12 cellular contexts compared by ENCODE assay signal in genomic region chr10:546451-546850, GRCh38.
"Had no signal": no experiment of that assay in that cellular context is flagged by ENCODE, and none has a peak within 500 bp of the region (broad histone marks: within the 10 kb centered on the region; RNA-seq: fewer than 3 reads in every experiment).

No MANE protein-coding gene starts in this region.

- H3K27ac Mint-ChIP-seq: activated naive CD8-positive, alpha-beta T cell treated with anti-CD3 and anti-CD28 coated beads for 36 hours; effector memory CD8-positive, alpha-beta T cell; naive thymus-derived CD4-positive, alpha-beta T cell; stimulated activated naive B cell treated with anti-CD40 and anti-IgM and Interleukin-4, amounts not matched to agents 10 μg/mL and 1 μg/mL and 100 μg/mL, for 72 hours; T-helper 1 cell treated with Interleukin-12 subunit alpha and Interleukin-12 subunit beta and Interleukin-4 antibody, amounts not matched to agents 30 μg/mL and 1 μg/mL, for 36 hours had no signal

- H3K9me3 Mint-ChIP-seq: activated naive CD8-positive, alpha-beta T cell treated with anti-CD3 and anti-CD28 coated beads for 36 hours; naive thymus-derived CD4-positive, alpha-beta T cell; T-helper 1 cell treated with Interleukin-12 subunit alpha and Interleukin-12 subunit beta and Interleukin-4 antibody, amounts not matched to agents 30 μg/mL and 1 μg/mL, for 36 hours had no signal

- H3K9me3 ChIP-seq: left ventricle myocardium inferior, ovary, thoracic aorta had no signal

- H3K36me3 Mint-ChIP-seq: activated naive CD8-positive, alpha-beta T cell treated with anti-CD3 and anti-CD28 coated beads for 36 hours; naive thymus-derived CD4-positive, alpha-beta T cell; stimulated activated naive B cell treated with anti-CD40 and anti-IgM and Interleukin-4, amounts not matched to agents 10 μg/mL and 1 μg/mL and 100 μg/mL, for 72 hours had no signal

- DNase-seq: activated CD4-positive, alpha-beta T cell treated with anti-CD3 and anti-CD28 coated beads, Interleukin-2, amount 50 U/mL, for 4 hours; activated CD4-positive, CD25-positive, alpha-beta regulatory T cell treated with anti-CD3 and anti-CD28 coated beads, Interleukin-2, amount 50 U/mL, for 72 hours; activated naive CD8-positive, alpha-beta T cell treated with anti-CD3 and anti-CD28 coated beads for 36 hours; amniotic stem cell; effector memory CD8-positive, alpha-beta T cell; left ventricle myocardium inferior; naive thymus-derived CD4-positive, alpha-beta T cell; ovary; stimulated activated naive B cell treated with anti-CD40 and anti-IgM and Interleukin-4, amounts not matched to agents 10 μg/mL and 1 μg/mL and 100 μg/mL, for 72 hours had no signal

- H3K4me3 Mint-ChIP-seq: activated naive CD8-positive, alpha-beta T cell treated with anti-CD3 and anti-CD28 coated beads for 36 hours; effector memory CD8-positive, alpha-beta T cell; naive thymus-derived CD4-positive, alpha-beta T cell; stimulated activated naive B cell treated with anti-CD40 and anti-IgM and Interleukin-4, amounts not matched to agents 10 μg/mL and 1 μg/mL and 100 μg/mL, for 72 hours; T-helper 1 cell treated with Interleukin-12 subunit alpha and Interleukin-12 subunit beta and Interleukin-4 antibody, amounts not matched to agents 30 μg/mL and 1 μg/mL, for 36 hours had no signal

- H3K27ac ChIP-seq: cardiac muscle cell, left ventricle myocardium inferior, ovary, thoracic aorta had no signal

- H3K4me3 ChIP-seq: cardiac muscle cell, left ventricle myocardium inferior, ovary, thoracic aorta had no signal

- H3K36me3 ChIP-seq: cardiac muscle cell, left ventricle myocardium inferior, ovary, thoracic aorta had no signal

- H3K27me3 ChIP-seq: cardiac muscle cell, ovary had no signal

- ATAC-seq: effector memory CD8-positive, alpha-beta T cell; naive thymus-derived CD4-positive, alpha-beta T cell had no signal
